Comparison of ENCODE assay signal across 1 cellular context in the genomic region with DNA sequence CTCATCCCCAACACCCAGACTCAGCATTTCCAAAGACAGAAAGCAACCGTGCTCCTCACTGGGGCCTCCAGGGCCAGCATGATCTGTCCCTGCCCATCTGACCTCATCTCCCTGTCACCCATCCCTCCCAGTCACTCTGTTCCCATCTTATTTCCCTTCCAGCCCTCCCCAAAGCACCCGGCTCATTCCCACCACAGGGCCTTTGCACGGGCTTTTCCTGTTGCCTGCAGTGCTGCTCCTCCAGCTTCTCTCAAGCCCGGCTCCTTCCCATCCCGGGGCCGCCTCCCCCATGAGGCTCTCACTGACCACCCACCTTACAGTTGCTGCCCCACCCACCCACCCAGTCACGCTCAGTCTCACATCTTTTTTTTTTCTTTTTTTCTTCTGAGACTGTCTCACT.
TF ChIP-seq lines count a peak whose summit lies in the region.

No MANE protein-coding gene starts in this region.

TF ChIP-seq in SK-N-SH treated with all-trans-retinoic acid at 6 μM for 48 hours, 23 proteins besides CTCF, POLR2A, EP300 and RAD21 (continued from another document):
- TF ChIP-seq TSHZ2 (CRISPR knock-in tag; IDR thresholded peaks at IDR 0.05): no peak
